Comparison of ENCODE assay signal across 9 cellular contexts in genomic region chr1:153699116-153699515, GRCh38. TPM values are rescaled to one million over a fixed set of nuclear protein-coding genes. Genes with fewer than 3 reads are reported as not detected.
DNase-seq lines count a peak whose midpoint lies in the region; ATAC-seq, FAIRE-seq and TF ChIP-seq lines count a peak whose summit lies in the region.
"Had no signal": no experiment of that assay in that cellular context is flagged by ENCODE, and none has a peak within 500 bp of the region (broad histone marks: within the 10 kb centered on the region; RNA-seq: fewer than 3 reads in every experiment).

No MANE protein-coding gene starts in this region.

- H3K9me3 ChIP-seq in K562 (replicated peaks; ENCODE audit: control insufficient read depth, insufficient read depth, low read depth, low read length) (no peaks in the 10 kb centered on the region), subcutaneous abdominal adipose tissue (ENCODE audit: control insufficient read depth in 5 of 5, low read length in 5 of 5) (no peaks in the 10 kb centered on the region)

- no peaks in the 10 kb centered on the region for H4K20me1 ChIP-seq in GM23338 (replicated peaks; ENCODE audit: insufficient read depth)
- H4K20me1 ChIP-seq in K562 (replicated peaks; ENCODE audit: control insufficient read depth, insufficient read depth, low read length), result no peaks in the 10 kb centered on the region

- H2AFZ ChIP-seq in GM23338, result no peak overlapping the region; the same call in 1 of the 2 replicates
- H2AFZ ChIP-seq in K562 (ENCODE audit: low read depth, low read length), result peak overlapping the region; percentile 99

- H3K9me2 ChIP-seq in GM23338 (ENCODE audit: insufficient read depth), result no peaks in the 10 kb centered on the region; the same call in 1 of the 2 replicates

- TF ChIP-seq POLR2A in K562 (conservative IDR thresholded peaks at IDR 0.05), result no peak

- H3K9ac ChIP-seq in K562 (ENCODE audit: insufficient read depth in 1 of 2, low read depth in 2 of 2, low read length in 2 of 2), result peak overlapping the region; percentile 9 to 28; a peak in 2 of 4 replicates
- H3K9ac ChIP-seq in subcutaneous abdominal adipose tissue (ENCODE audit: low read length in 5 of 5), result peak overlapping the region in 4 of 5 donors; percentile 2 to 85 (median 79)

- CTCF ChIA-PET in K562 (lab: Yijun Ruan, JAX; ENCODE audit: low intra/inter-chr PET ratio), result no interaction called here

- no peaks in the 10 kb centered on the region for H3K79me2 ChIP-seq in GM23338 (replicated peaks; ENCODE audit: insufficient read depth)
- no peaks in the 10 kb centered on the region for H3K79me2 ChIP-seq in K562 (ENCODE audit: control insufficient read depth, insufficient read depth, low read length)

- intact Hi-C loops in K562 (cut with micrococcal nuclease), result no loop called here

- TF ChIP-seq RAD21 in K562 (CRISPR knock-in tag; conservative IDR thresholded peaks at IDR 0.05 in 1 of 2, IDR thresholded peaks at IDR 0.05 in 1 of 2), result no peak

- POLR2A ChIA-PET in K562 (lab: Yijun Ruan, JAX), result interaction anchor here (0.6 to 2.6 kb wide), 5 partner anchors 9 to 239 kb away, joined by 3 to 12 read pairs (median 3); partner anchors contain the start of gene INTS3

- H3K4me2 ChIP-seq in GM23338, result peak overlapping the region; percentile 73; the same call in 1 of the 2 replicates
- H3K4me2 ChIP-seq in K562 (ENCODE audit: insufficient read depth, low read length), result no peak overlapping the region

- no peaks in the 10 kb centered on the region for H3K27me3 ChIP-seq in GM23338 (ENCODE audit: insufficient read depth)
- no peaks in the 10 kb centered on the region for H3K27me3 ChIP-seq in K562 (ENCODE audit: control insufficient read depth in 2 of 2, insufficient read depth in 2 of 2, low read length in 2 of 2)
- no peaks in the 10 kb centered on the region for H3K27me3 ChIP-seq in subcutaneous abdominal adipose tissue (ENCODE audit: control insufficient read depth in 5 of 5, insufficient read depth in 4 of 5, low read length in 5 of 5)

- H3K9me1 ChIP-seq in K562 (ENCODE audit: control insufficient read depth, insufficient read depth, low read length), result peaks cover 6% of the 10 kb centered on the region

- TF ChIP-seq EP300 in K562 (IDR thresholded peaks at IDR 0.05; ENCODE audit: low read length), result no peak

- BruUV-seq in K562 (replicated peaks; lab: Mats Ljungman, UMichigan), result no TSS peak

- peaks cover 27% of the 10 kb centered on the region for H3K4me1 ChIP-seq in GM23338 (ENCODE audit: insufficient read depth)
- H3K4me1 ChIP-seq in K562 (replicated peaks in 1 of 2; ENCODE audit: control insufficient read depth in 2 of 2, insufficient read depth in 2 of 2, low read length in 2 of 2), result peaks cover 19 to 28% of the 10 kb centered on the region in 2 experiments
- H3K4me1 ChIP-seq in subcutaneous abdominal adipose tissue (ENCODE audit: control insufficient read depth in 5 of 5, insufficient read depth in 5 of 5, low read length in 5 of 5), result peaks cover 12 to 38% (median 32%) of the 10 kb centered on the region in 5 donors

- H3K4me3 ChIP-seq in GM23338 (no peak overlapping the region), K562 (no peak overlapping the region), subcutaneous abdominal adipose tissue (ENCODE audit: low read depth in 1 of 5, low read length in 5 of 5) (peak overlapping the region in 1 of 5 donors; percentile 28)

- peaks cover 12% of the 10 kb centered on the region for H3K27me3 Mint-ChIP-seq in GM23338 (ENCODE audit: insufficient read depth, low read depth, poor library complexity)
- no peaks in the 10 kb centered on the region for H3K27me3 Mint-ChIP-seq in T-helper 2 cell treated with Interferon-gamma antibody and Interleukin-4, amounts not matched to agents 5 μg/mL and 100 μg/mL, for 36 hours (ENCODE audit: low read depth)

- TF ChIP-seq CTCF in GM23338 (conservative IDR thresholded peaks at IDR 0.05; ENCODE audit: low read depth in 2 of 2) (no peak), K562 (IDR thresholded peaks at IDR 0.05 in 2 of 3, conservative IDR thresholded peaks at IDR 0.05 in 1 of 3; ENCODE audit: insufficient read depth in 2 of 3, low read depth in 1 of 3, low read length in 3 of 3) (no peak)

- ATAC-seq in GM23338 (no peak), K562 (no peak), HG03135 (IDR thresholded peaks at IDR 0.05; ENCODE audit: unreplicated experiment) (no peak)
- ATAC-seq: activated CD8-positive, alpha-beta T cell treated with anti-CD3 and anti-CD28 coated beads, Interleukin-2, amount 10 ng/mL, durations not matched to agents 7 days and 5 days had no signal

- H3K27ac Mint-ChIP-seq in GM23338, result peak overlapping the region; percentile 68; the same call in 1 of the 2 replicates
- H3K27ac Mint-ChIP-seq in T-helper 2 cell treated with Interferon-gamma antibody and Interleukin-4, amounts not matched to agents 5 μg/mL and 100 μg/mL, for 36 hours, result no peak overlapping the region
- H3K27ac Mint-ChIP-seq: activated CD8-positive, alpha-beta T cell treated with anti-CD3 and anti-CD28 coated beads, Interleukin-2, amount 10 ng/mL, durations not matched to agents 7 days and 5 days had no signal

- peaks cover 25% of the 10 kb centered on the region for H3K4me1 Mint-ChIP-seq in GM23338
- H3K4me1 Mint-ChIP-seq in T-helper 2 cell treated with Interferon-gamma antibody and Interleukin-4, amounts not matched to agents 5 μg/mL and 100 μg/mL, for 36 hours (ENCODE audit: low read depth), result peaks cover 2% of the 10 kb centered on the region

- H3F3A ChIP-seq in GM23338 (replicated peaks; ENCODE audit: low read depth), result peaks cover 12% of the 10 kb centered on the region

- no peak overlapping the region for H3K4me3 Mint-ChIP-seq in GM23338
- no peak overlapping the region for H3K4me3 Mint-ChIP-seq in T-helper 2 cell treated with Interferon-gamma antibody and Interleukin-4, amounts not matched to agents 5 μg/mL and 100 μg/mL, for 36 hours
- H3K4me3 Mint-ChIP-seq: activated CD8-positive, alpha-beta T cell treated with anti-CD3 and anti-CD28 coated beads, Interleukin-2, amount 10 ng/mL, durations not matched to agents 7 days and 5 days had no signal

- no peak for DNase-seq in GM23338 (ENCODE audit: low spot score)
- DNase-seq in K562 (ENCODE audit: extremely low read depth in 1 of 4, low spot score in 3 of 4), result peak in 1 of 4 experiments; percentile 18
- peak; percentile 43 for DNase-seq in kidney glomerular epithelial cell (lab: John Stamatoyannopoulos, UW)
- DNase-seq in NCI-H69 (lab: John Stamatoyannopoulos, UW), result no peak
- no peak for DNase-seq in T-helper 2 cell treated with Interferon-gamma antibody and Interleukin-4, amounts not matched to agents 5 μg/mL and 100 μg/mL, for 36 hours (ENCODE audit: low spot score)
- DNase-seq in stimulated activated naive CD4-positive, alpha-beta T cell (lab: John Stamatoyannopoulos, UW), result no peak
- DNase-seq: activated CD8-positive, alpha-beta T cell treated with anti-CD3 and anti-CD28 coated beads, Interleukin-2, amount 10 ng/mL, durations not matched to agents 7 days and 5 days had no signal

- no peaks in the 10 kb centered on the region for H3K36me3 ChIP-seq in GM23338 (ENCODE audit: insufficient read depth)
- H3K36me3 ChIP-seq in K562 (ENCODE audit: control insufficient read depth, insufficient read depth, low read length), result no peaks in the 10 kb centered on the region
- H3K36me3 ChIP-seq in subcutaneous abdominal adipose tissue (ENCODE audit: control insufficient read depth in 5 of 5, insufficient read depth in 5 of 5, low read length in 5 of 5), result no peaks in the 10 kb centered on the region

- H3K9me3 Mint-ChIP-seq in GM23338, result no peaks in the 10 kb centered on the region
- H3K9me3 Mint-ChIP-seq in T-helper 2 cell treated with Interferon-gamma antibody and Interleukin-4, amounts not matched to agents 5 μg/mL and 100 μg/mL, for 36 hours, result no peaks in the 10 kb centered on the region

- no peak overlapping the region for H3K27ac ChIP-seq in GM23338 (ENCODE audit: low read depth)
- peak overlapping the region; percentile 15; the same call in 1 of the 3 replicates for H3K27ac ChIP-seq in K562 (ENCODE audit: extremely low read depth, low read depth, low read length)
- H3K27ac ChIP-seq in subcutaneous abdominal adipose tissue (ENCODE audit: low read depth, low read length), result peak overlapping the region; percentile 98

- in situ Hi-C loops in K562 (cut with MboI), result loop anchor here (5.0 kb wide), 1 partner anchor 48 kb away; no protein-coding TSS in a partner anchor

- H3K36me3 Mint-ChIP-seq in GM23338 (ENCODE audit: low read depth), result no peaks in the 10 kb centered on the region
- H3K36me3 Mint-ChIP-seq in T-helper 2 cell treated with Interferon-gamma antibody and Interleukin-4, amounts not matched to agents 5 μg/mL and 100 μg/mL, for 36 hours (ENCODE audit: low read depth), result no peaks in the 10 kb centered on the region

- peak; percentile 32 for FAIRE-seq in K562 (lab: Jason Lieb, UNC)

RNA-seq across cellular contexts. Expression of gene NPR1, which starts 20.6 kb away (rescaled TPM):
- total RNA-seq in GM23338 (2014; rRNA removed; shearing (Covaris generic)), result 8.5 and 9.0 TPM in 2 replicates
- polyA plus RNA-seq in GM23338 (2016; fragmentation: Nextera tagmentation; extraction: Ambion mirVana) (3.3 and 3.7 TPM in 2 replicates), K562 (2011; rRNA removed) (0.06 TPM in 1 of 2 replicates, not detected in the other), K562 (2014; fragmentation: Illumina TruSeq; extraction: Trizol) (not detected in 2 replicates), K562 (2014; fragmentation: Nextera tagmentation; extraction: Ambion mirVana) (not detected), K562 (2014; rRNA removed) (not detected in 2 replicates)
- total RNA-seq in K562 (2011; cell fraction: chromatin; rRNA removed; ENCODE audit: low replicate concordance), result 0.58 TPM in 1 of 2 replicates, not detected in the other
- 0.13 and 0.17 TPM in 2 replicates for total RNA-seq in K562 (2011; cell fraction: nucleolus; rRNA removed)
- total RNA-seq in K562 (2011; cell fraction: nucleoplasm; rRNA removed), result not detected in 2 replicates
- total RNA-seq in K562 (2014; rRNA removed) (0.05 TPM in 1 of 2 replicates, not detected in the other), K562 (2014; rRNA removed; fragmentation: Illumina TruSeq; extraction: Trizol) (not detected in 2 replicates), K562 (2015; rRNA removed; fragmentation: Illumina TruSeq; extraction: Trizol) (not detected in 2 replicates), K562 (2021) (0.04 and 0.16 TPM in 2 replicates)
- 0.12 TPM in 1 of 2 replicates, not detected in the other for polyA plus RNA-seq in K562 (2011; cell fraction: cytosol; rRNA removed)
- 0.06 and 0.26 TPM in 2 replicates for polyA plus RNA-seq in K562 (2011; cell fraction: nucleus; rRNA removed)
- 0.01 and 0.03 TPM in 2 replicates for polyA plus RNA-seq in K562 (2012)
- polyA minus RNA-seq in K562 (2011; rRNA and poly(A)+ RNA removed), result not detected in 2 replicates
- 0.48 and 1.6 TPM in 2 replicates for polyA minus RNA-seq in K562 (2011; cell fraction: cytosol; rRNA and poly(A)+ RNA removed)
- 0.13 TPM in 1 of 2 replicates, not detected in the other for polyA minus RNA-seq in K562 (2011; cell fraction: nucleus; rRNA and poly(A)+ RNA removed)
- total RNA-seq: activated CD8-positive, alpha-beta T cell treated with anti-CD3 and anti-CD28 coated beads, Interleukin-2, amount 10 ng/mL, durations not matched to agents 7 days and 5 days had no signal

RNA-seq across cellular contexts. Expression of gene ILF2, which starts 28.3 kb away (rescaled TPM):
- total RNA-seq in GM23338 (2014; rRNA removed; shearing (Covaris generic)), result 314 and 337 TPM in 2 replicates
- polyA plus RNA-seq in GM23338 (2016; fragmentation: Nextera tagmentation; extraction: Ambion mirVana) (204 and 214 TPM in 2 replicates), K562 (2011; rRNA removed) (632 and 726 TPM in 2 replicates), K562 (2014; fragmentation: Illumina TruSeq; extraction: Trizol) (544 and 664 TPM in 2 replicates), K562 (2014; fragmentation: Nextera tagmentation; extraction: Ambion mirVana) (100 to 1,000 TPM; 459 to 642 TPM), K562 (2014; rRNA removed) (305 and 356 TPM in 2 replicates)
- total RNA-seq in K562 (2011; cell fraction: chromatin; rRNA removed; ENCODE audit: low replicate concordance), result 167 and 217 TPM in 2 replicates
- total RNA-seq in K562 (2011; cell fraction: nucleolus; rRNA removed), result 160 TPM in 2 replicates
- 148 and 169 TPM in 2 replicates for total RNA-seq in K562 (2011; cell fraction: nucleoplasm; rRNA removed)
- total RNA-seq in K562 (2014; rRNA removed) (282 and 331 TPM in 2 replicates), K562 (2014; rRNA removed; fragmentation: Illumina TruSeq; extraction: Trizol) (474 and 498 TPM in 2 replicates), K562 (2015; rRNA removed; fragmentation: Illumina TruSeq; extraction: Trizol) (482 and 491 TPM in 2 replicates), K562 (2021) (313 and 315 TPM in 2 replicates)
- 415 and 502 TPM in 2 replicates for polyA plus RNA-seq in K562 (2011; cell fraction: cytosol; rRNA removed)
- 264 and 364 TPM in 2 replicates for polyA plus RNA-seq in K562 (2011; cell fraction: nucleus; rRNA removed)
- polyA plus RNA-seq in K562 (2012), result 325 and 353 TPM in 2 replicates
- 480 and 562 TPM in 2 replicates for polyA minus RNA-seq in K562 (2011; rRNA and poly(A)+ RNA removed)
- 157 and 219 TPM in 2 replicates for polyA minus RNA-seq in K562 (2011; cell fraction: cytosol; rRNA and poly(A)+ RNA removed)
- 57.8 and 119 TPM in 2 replicates for polyA minus RNA-seq in K562 (2011; cell fraction: nucleus; rRNA and poly(A)+ RNA removed)

RNA-seq across cellular contexts. Expression of gene INTS3, which starts 28.7 kb away (rescaled TPM):
- total RNA-seq in GM23338 (2014; rRNA removed; shearing (Covaris generic)), result 51.3 and 51.5 TPM in 2 replicates
- polyA plus RNA-seq in GM23338 (2016; fragmentation: Nextera tagmentation; extraction: Ambion mirVana), result 21.5 and 22.7 TPM in 2 replicates
- 186 and 226 TPM in 2 replicates for total RNA-seq in K562 (2011; cell fraction: chromatin; rRNA removed; ENCODE audit: low replicate concordance)
- total RNA-seq in K562 (2011; cell fraction: nucleolus; rRNA removed), result 87.4 and 90.9 TPM in 2 replicates
- 121 and 131 TPM in 2 replicates for total RNA-seq in K562 (2011; cell fraction: nucleoplasm; rRNA removed)
- 11.4 and 15.5 TPM in 2 replicates for total RNA-seq in K562 (2014; rRNA removed)
- total RNA-seq in K562 (2014; rRNA removed; fragmentation: Illumina TruSeq; extraction: Trizol), result 12.2 and 14.3 TPM in 2 replicates
- 14.9 and 15.6 TPM in 2 replicates for total RNA-seq in K562 (2015; rRNA removed; fragmentation: Illumina TruSeq; extraction: Trizol)
- 23.6 and 24.1 TPM in 2 replicates for total RNA-seq in K562 (2021)
- 16.6 and 35.4 TPM in 2 replicates for polyA plus RNA-seq in K562 (2011; rRNA removed)
- polyA plus RNA-seq in K562 (2011; cell fraction: cytosol; rRNA removed), result 11.3 and 19.7 TPM in 2 replicates
- polyA plus RNA-seq in K562 (2011; cell fraction: nucleus; rRNA removed), result 134 and 147 TPM in 2 replicates
- 21.2 and 29.9 TPM in 2 replicates for polyA plus RNA-seq in K562 (2012)
- 17.2 and 20.4 TPM in 2 replicates for polyA plus RNA-seq in K562 (2014; fragmentation: Illumina TruSeq; extraction: Trizol)
- polyA plus RNA-seq in K562 (2014; fragmentation: Nextera tagmentation; extraction: Ambion mirVana), result 1 to 10 TPM; 6.3 to 7.8 TPM
- polyA plus RNA-seq in K562 (2014; rRNA removed), result 13.2 and 15.3 TPM in 2 replicates
- polyA minus RNA-seq in K562 (2011; rRNA and poly(A)+ RNA removed), result 26.3 and 30.0 TPM in 2 replicates
- 15.4 and 18.2 TPM in 2 replicates for polyA minus RNA-seq in K562 (2011; cell fraction: cytosol; rRNA and poly(A)+ RNA removed)
- polyA minus RNA-seq in K562 (2011; cell fraction: nucleus; rRNA and poly(A)+ RNA removed), result 27.9 and 49.8 TPM in 2 replicates

RNA-seq across cellular contexts. Expression of gene SNAPIN, which starts 40.6 kb away (rescaled TPM):
- 25.6 and 28.1 TPM in 2 replicates for total RNA-seq in GM23338 (2014; rRNA removed; shearing (Covaris generic))
- polyA plus RNA-seq in GM23338 (2016; fragmentation: Nextera tagmentation; extraction: Ambion mirVana) (43.7 and 48.5 TPM in 2 replicates), K562 (2011; rRNA removed) (32.8 and 36.8 TPM in 2 replicates), K562 (2014; fragmentation: Illumina TruSeq; extraction: Trizol) (33.5 and 42.4 TPM in 2 replicates), K562 (2014; fragmentation: Nextera tagmentation; extraction: Ambion mirVana) (10 to 100 TPM; 11.2 to 15.8 TPM), K562 (2014; rRNA removed) (42.4 and 43.9 TPM in 2 replicates)
- 8.7 and 14.0 TPM in 2 replicates for total RNA-seq in K562 (2011; cell fraction: chromatin; rRNA removed; ENCODE audit: low replicate concordance)
- total RNA-seq in K562 (2011; cell fraction: nucleolus; rRNA removed), result 14.8 and 16.6 TPM in 2 replicates
- total RNA-seq in K562 (2011; cell fraction: nucleoplasm; rRNA removed), result 14.4 and 14.7 TPM in 2 replicates
- total RNA-seq in K562 (2014; rRNA removed) (36.0 and 36.7 TPM in 2 replicates), K562 (2014; rRNA removed; fragmentation: Illumina TruSeq; extraction: Trizol) (26.5 and 27.8 TPM in 2 replicates), K562 (2015; rRNA removed; fragmentation: Illumina TruSeq; extraction: Trizol) (31.3 and 32.3 TPM in 2 replicates), K562 (2021) (24.6 and 26.6 TPM in 2 replicates)
- polyA plus RNA-seq in K562 (2011; cell fraction: cytosol; rRNA removed), result 36.0 and 39.1 TPM in 2 replicates
- 25.2 and 27.6 TPM in 2 replicates for polyA plus RNA-seq in K562 (2011; cell fraction: nucleus; rRNA removed)
- 28.4 and 30.6 TPM in 2 replicates for polyA plus RNA-seq in K562 (2012)
- polyA minus RNA-seq in K562 (2011; rRNA and poly(A)+ RNA removed), result 10.2 and 10.5 TPM in 2 replicates
- 3.1 and 9.0 TPM in 2 replicates for polyA minus RNA-seq in K562 (2011; cell fraction: cytosol; rRNA and poly(A)+ RNA removed)
- 5.9 and 8.8 TPM in 2 replicates for polyA minus RNA-seq in K562 (2011; cell fraction: nucleus; rRNA and poly(A)+ RNA removed)
